Comparison of ENCODE assay signal across 1 cellular context in the genomic region with DNA sequence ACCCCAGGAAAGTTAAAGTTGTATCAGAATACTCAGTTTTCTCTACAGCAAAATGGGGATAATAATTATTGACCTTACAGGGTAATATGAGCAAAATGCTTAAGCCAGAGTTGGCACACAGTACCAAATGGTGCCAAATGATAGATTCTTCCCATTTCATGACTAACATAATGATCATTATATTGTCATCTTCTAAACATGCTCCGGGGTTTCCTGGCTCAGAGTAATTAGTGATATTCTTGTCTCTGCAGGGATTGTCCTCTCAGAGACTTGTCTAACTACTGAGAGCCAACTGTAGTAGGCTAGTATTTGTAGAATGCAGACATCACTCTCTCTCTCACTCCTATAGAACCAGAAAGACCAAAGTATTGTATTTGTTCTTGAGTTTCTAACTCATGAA.
TF ChIP-seq lines count a peak whose summit lies in the region.

No MANE protein-coding gene starts in this region.

TF ChIP-seq in WTC11, 78 proteins besides CTCF, POLR2A, EP300 and RAD21 (continued from another document):
- TF ChIP-seq NFYB (CRISPR knock-in tag; conservative IDR thresholded peaks at IDR 0.05; ENCODE audit: low read depth) (no peak), MYBL2 (CRISPR knock-in tag; IDR thresholded peaks at IDR 0.05) (no peak), ZNF396 (CRISPR knock-in tag; IDR thresholded peaks at IDR 0.05; ENCODE audit: borderline replicate concordance) (no peak), SOX15 (CRISPR knock-in tag; IDR thresholded peaks at IDR 0.05) (no peak), TEAD4 (CRISPR knock-in tag; IDR thresholded peaks at IDR 0.05) (no peak), ZNF219 (CRISPR knock-in tag; IDR thresholded peaks at IDR 0.05; ENCODE audit: borderline replicate concordance) (no peak), SMAD4 (CRISPR knock-in tag; IDR thresholded peaks at IDR 0.05) (no peak), GABPB1 (CRISPR knock-in tag; IDR thresholded peaks at IDR 0.05) (no peak), CREB1 (CRISPR knock-in tag; IDR thresholded peaks at IDR 0.05) (no peak), ELF4 (CRISPR knock-in tag; IDR thresholded peaks at IDR 0.05; ENCODE audit: low read depth) (no peak)
- TF ChIP-seq, protein P1, sequence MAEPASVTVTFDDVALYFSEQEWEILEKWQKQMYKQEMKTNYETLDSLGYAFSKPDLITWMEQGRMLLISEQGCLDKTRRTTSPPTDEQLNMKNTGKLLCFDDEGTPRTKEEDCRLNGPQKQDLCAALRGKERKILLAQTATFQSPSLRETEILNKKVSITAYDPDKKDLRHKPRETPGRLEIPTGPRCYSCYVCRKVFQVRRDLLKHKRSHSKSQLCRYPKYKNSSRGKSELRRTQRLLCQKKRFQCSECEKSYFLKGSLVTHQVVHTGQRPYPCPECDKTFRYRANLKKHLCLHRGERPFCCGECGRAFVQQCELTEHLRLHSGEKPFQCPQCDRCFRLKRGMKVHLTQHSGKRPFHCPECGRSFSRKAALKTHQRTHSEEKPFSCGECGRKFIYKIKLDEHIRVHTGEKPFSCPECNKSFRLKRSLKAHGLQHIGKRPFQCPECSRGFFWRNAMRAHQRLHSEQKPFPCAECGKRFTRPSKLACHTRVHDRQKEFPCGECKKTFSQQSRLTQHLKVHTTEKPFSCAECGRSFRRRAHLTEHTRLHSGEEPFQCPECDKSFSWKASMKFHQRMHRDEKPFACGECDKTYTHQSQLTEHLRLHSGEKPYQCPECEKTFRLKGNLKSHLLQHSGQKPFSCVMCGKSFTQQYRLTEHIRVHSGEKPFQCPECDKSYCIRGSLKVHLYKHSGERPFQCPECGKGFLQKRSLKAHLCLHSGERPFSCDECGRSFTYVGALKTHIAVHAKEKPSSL (CRISPR knock-in tag; conservative IDR thresholded peaks at IDR 0.05), result no peak
- TF ChIP-seq, protein P2, sequence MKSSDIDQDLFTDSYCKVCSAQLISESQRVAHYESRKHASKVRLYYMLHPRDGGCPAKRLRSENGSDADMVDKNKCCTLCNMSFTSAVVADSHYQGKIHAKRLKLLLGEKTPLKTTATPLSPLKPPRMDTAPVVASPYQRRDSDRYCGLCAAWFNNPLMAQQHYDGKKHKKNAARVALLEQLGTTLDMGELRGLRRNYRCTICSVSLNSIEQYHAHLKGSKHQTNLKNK (CRISPR knock-in tag; IDR thresholded peaks at IDR 0.05), result no peak
